In genomic region chr20:14685179-14685578, GRCh38 we compare ENCODE assay signal across 22 cellular contexts.
"Had no signal": no experiment of that assay in that cellular context is flagged by ENCODE, and none has a peak within 500 bp of the region (broad histone marks: within the 10 kb centered on the region; RNA-seq: fewer than 3 reads in every experiment).

No MANE protein-coding gene starts in this region.

- H3K4me3 ChIP-seq: dorsolateral prefrontal cortex, gastrocnemius medialis, heart left ventricle, hepatocyte, lung, neural progenitor cell, right lobe of liver, thoracic aorta, tibial nerve, upper lobe of left lung had no signal

- DNase-seq: dorsolateral prefrontal cortex; effector CD4-positive, alpha-beta T cell; foreskin fibroblast; gastrocnemius medialis; heart left ventricle; kidney; natural killer cell; right lobe of liver; small intestine; stimulated activated CD4-positive, alpha-beta T cell treated with anti-CD3 and anti-CD28 coated beads, Interleukin-15, amount 100 ng/mL, for 24 hours; stimulated activated CD4-positive, alpha-beta T cell treated with anti-CD3 and anti-CD28 coated beads, Interleukin-2, amount 100 ng/mL, for 48 hours; stimulated activated naive B cell treated with anti-CD40 and anti-IgM and Interleukin-4, amounts not matched to agents 10 μg/mL and 1 μg/mL and 100 μg/mL, for 72 hours; upper lobe of left lung had no signal

- H3K9ac ChIP-seq: neural progenitor cell, parathyroid adenoma had no signal

- H3K36me3 ChIP-seq: gastrocnemius medialis, heart left ventricle, neural progenitor cell, right lobe of liver, thoracic aorta, tibial nerve, upper lobe of left lung had no signal

- H2AFZ ChIP-seq: hepatocyte, neural progenitor cell had no signal

- H3K9me3 ChIP-seq: gastrocnemius medialis, right lobe of liver, thoracic aorta, tibial nerve, upper lobe of left lung had no signal

- H3K4me2 ChIP-seq: hepatocyte, neural progenitor cell had no signal

- H3K27me3 ChIP-seq: dorsolateral prefrontal cortex, gastrocnemius medialis, heart left ventricle, hepatocyte, neural progenitor cell, right lobe of liver, tibial nerve, upper lobe of left lung had no signal

- ATAC-seq: esophagus mucosa; gastrocnemius medialis; heart left ventricle; left lobe of liver; natural killer cell; right lobe of liver; stimulated activated naive B cell treated with anti-CD40 and anti-IgM and Interleukin-4, amounts not matched to agents 10 μg/mL and 1 μg/mL and 100 μg/mL, for 72 hours had no signal

- H3K79me2 ChIP-seq: hepatocyte, parathyroid adenoma had no signal

- H3K27ac ChIP-seq: dorsolateral prefrontal cortex, epithelial cell of prostate, gastrocnemius medialis, heart left ventricle, hepatocyte, neural progenitor cell, parathyroid adenoma, right lobe of liver, thoracic aorta, tibial nerve, upper lobe of left lung had no signal
